ENCODE assay signal across 30 cellular contexts in the genomic region with DNA sequence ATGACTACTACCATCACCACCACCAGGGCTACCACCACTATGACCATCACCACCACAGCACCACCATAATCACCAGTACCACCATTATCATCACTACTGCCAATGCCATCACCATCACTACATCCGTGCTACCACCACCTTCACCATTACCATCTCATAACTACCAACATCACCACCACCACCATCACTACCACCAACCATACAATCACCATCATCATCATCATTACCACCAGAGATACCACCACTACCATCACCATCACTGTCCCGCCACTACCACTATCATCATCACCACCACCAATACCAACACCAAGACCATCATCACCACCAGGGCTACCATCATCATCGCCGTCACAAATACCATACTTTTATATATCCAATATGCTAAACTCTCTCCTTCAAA.
"Had no signal": no experiment of that assay in that cellular context is flagged by ENCODE, and none has a peak within 500 bp of the region (broad histone marks: within the 10 kb centered on the region; RNA-seq: fewer than 3 reads in every experiment).

No MANE protein-coding gene starts in this region.

- H3K4me1 ChIP-seq: ascending aorta, breast epithelium, colonic mucosa, gastroesophageal sphincter had no signal

- DNase-seq: activated CD4-positive, alpha-beta memory T cell treated with anti-CD3 and anti-CD28 coated beads, Interleukin-2, amount 10 ng/mL, durations not matched to agents 7 days and 5 days; activated CD4-positive, alpha-beta T cell treated with anti-CD3 and anti-CD28 coated beads for 36 hours; activated CD4-positive, alpha-beta T cell treated with anti-CD3 and anti-CD28 coated beads, Interleukin-2, amount 10 ng/mL, durations not matched to agents 24 days and 14 days; activated CD4-positive, alpha-beta T cell treated with anti-CD3 and anti-CD28 coated beads, Interleukin-2, amount 50 U/mL, for 4 hours; activated CD4-positive, CD25-positive, alpha-beta regulatory T cell; activated CD4-positive, CD25-positive, alpha-beta regulatory T cell treated with anti-CD3 and anti-CD28 coated beads, Interleukin-2, amount 50 U/mL, for 72 hours; activated CD8-positive, alpha-beta memory T cell treated with anti-CD3 and anti-CD28 coated beads, Interleukin-2, amount 50 U/mL, for 48 hours; activated gamma-delta T cell; activated naive CD4-positive, alpha-beta T cell; activated naive CD4-positive, alpha-beta T cell treated with anti-CD3 and anti-CD28 coated beads, Interleukin-2, amount 10 ng/mL, durations not matched to agents 7 days and 5 days; activated naive CD8-positive, alpha-beta T cell treated with anti-CD3 and anti-CD28 coated beads, Interleukin-2, amount 10 ng/mL, durations not matched to agents 7 days and 5 days; activated T-cell treated with anti-CD3 and anti-CD28 coated beads for 4 hours; activated T-cell treated with anti-CD3 and anti-CD28 coated beads, Interleukin-2, amount 50 U/mL, for 24 hours; activated T-cell treated with anti-CD3 and anti-CD28 coated beads, Interleukin-2, amount 50 U/mL, for 72 hours; central memory CD4-positive, alpha-beta T cell; cerebellar nuclear complex; colonic mucosa; effector CD8-positive, alpha-beta T cell; esophagus squamous epithelium; foreskin melanocyte; head of caudate nucleus; T-helper 2 cell had no signal

- H3K4me3 ChIP-seq: ascending aorta, breast epithelium, cardiac muscle cell, colonic mucosa, esophagus squamous epithelium, gastroesophageal sphincter had no signal

- H3K27me3 ChIP-seq: ascending aorta, breast epithelium, colonic mucosa, esophagus squamous epithelium had no signal

- ATAC-seq: activated CD4-positive, alpha-beta T cell treated with anti-CD3 and anti-CD28 coated beads for 36 hours; activated naive CD4-positive, alpha-beta T cell treated with anti-CD3 and anti-CD28 coated beads, Interleukin-2, amount 50 U/mL, for 72 hours; activated T-cell treated with anti-CD3 and anti-CD28 coated beads, Interleukin-2, amount 50 U/mL, for 72 hours; gastroesophageal sphincter had no signal

- H3K36me3 ChIP-seq: ascending aorta, breast epithelium, cardiac muscle cell, colonic mucosa, esophagus squamous epithelium, gastroesophageal sphincter had no signal

- H3K9me3 ChIP-seq: ascending aorta, breast epithelium, colonic mucosa, gastroesophageal sphincter had no signal

- FAIRE-seq: endometrium, endothelial cell of umbilical vein had no signal

- H3K27ac ChIP-seq: ascending aorta, breast epithelium, cardiac muscle cell, colonic mucosa, epithelial cell of prostate, esophagus squamous epithelium, gastroesophageal sphincter had no signal
